20 cellular contexts compared by ENCODE assay signal in genomic region chr3:135629696-135630408, GRCh38.
"Had no signal": no experiment of that assay in that cellular context is flagged by ENCODE, and none has a peak within 500 bp of the region (broad histone marks: within the 10 kb centered on the region; RNA-seq: fewer than 3 reads in every experiment).

No MANE protein-coding gene starts in this region.

- H3K9me3 ChIP-seq: sigmoid colon, testis, tibial nerve, upper lobe of right lung, vagina had no signal

- H3K36me3 ChIP-seq: sigmoid colon, tibial nerve, upper lobe of right lung, vagina had no signal

- H3K4me1 ChIP-seq: foreskin keratinocyte, sigmoid colon, testis, tibial nerve, upper lobe of right lung, vagina had no signal

- FAIRE-seq: kidney had no signal

- H3K27me3 ChIP-seq: foreskin keratinocyte, sigmoid colon, testis, tibial nerve, upper lobe of right lung, vagina had no signal

- DNase-seq: cortex of kidney; dorsolateral prefrontal cortex; effector memory CD8-positive, alpha-beta T cell; foreskin keratinocyte; kidney; left colon; mammary epithelial cell; naive thymus-derived CD4-positive, alpha-beta T cell; posterior cingulate gyrus; sigmoid colon; stimulated activated CD4-positive, alpha-beta T cell treated with anti-CD3 and anti-CD28 coated beads, Interleukin-2, amount 100 ng/mL, for 24 hours; stimulated activated CD4-positive, alpha-beta T cell treated with anti-CD3 and anti-CD28 coated beads, Interleukin-4, amount 100 ng/mL, for 4 hours; stimulated activated naive B cell treated with anti-CD40 and anti-IgM and Interleukin-4, amounts not matched to agents 10 μg/mL and 1 μg/mL and 100 μg/mL, for 72 hours; stimulated activated naive CD8-positive, alpha-beta T cell treated with anti-CD3 and anti-CD28 coated beads, Interleukin-15, amount 100 ng/mL, for 72 hours; testis; upper lobe of right lung had no signal

- H3K4me3 ChIP-seq: dorsolateral prefrontal cortex, sigmoid colon, skin epidermis, testis, tibial nerve, upper lobe of right lung, vagina had no signal

- H3K27ac ChIP-seq: dorsolateral prefrontal cortex, epithelial cell of prostate, foreskin keratinocyte, sigmoid colon, skin epidermis, testis, tibial nerve, upper lobe of right lung, vagina had no signal
